In genomic region chr16:57809843-57810196, GRCh38 we compare ENCODE assay signal across 8 cellular contexts. TPM values are rescaled to one million over a fixed set of nuclear protein-coding genes. Genes with fewer than 3 reads are reported as not detected.
DNase-seq lines count a peak whose midpoint lies in the region; ATAC-seq lines count a peak whose summit lies in the region.

No MANE protein-coding gene starts in this region.

- intact Hi-C loops in activated T-helper 1 cell treated with anti-CD3 and anti-CD28 coated beads, Interleukin-12 subunit alpha, Interleukin-12 subunit beta, Interleukin-2, Interleukin-4 antibody, amounts not matched to agents 30 ng/mL and 10 ng/mL and 1 ng/mL, durations not matched to agents 14 hours and 24 hours and 36 hours (cut with micrococcal nuclease), result loop anchor here (1.0 to 5.0 kb wide), 6 partner anchors 8 to 317 kb away; partner anchors contain the start of genes CCDC102A, CFAP20, KATNB1 and KIFC3

- H3K4me3 Mint-ChIP-seq in activated T-helper 1 cell treated with anti-CD3 and anti-CD28 coated beads, Interleukin-12 subunit alpha, Interleukin-12 subunit beta, Interleukin-2, Interleukin-4 antibody, amounts not matched to agents 30 ng/mL and 10 ng/mL and 1 ng/mL, durations not matched to agents 14 hours and 24 hours and 36 hours, result peak overlapping the region; percentile 61
- H3K4me3 Mint-ChIP-seq in naive thymus-derived CD8-positive, alpha-beta T cell, result peak overlapping the region in 2 of 10 donors; percentile 34 to 45

- peaks cover 4% of the 10 kb centered on the region for H3K36me3 Mint-ChIP-seq in activated T-helper 1 cell treated with anti-CD3 and anti-CD28 coated beads, Interleukin-12 subunit alpha, Interleukin-12 subunit beta, Interleukin-2, Interleukin-4 antibody, amounts not matched to agents 30 ng/mL and 10 ng/mL and 1 ng/mL, durations not matched to agents 14 hours and 24 hours and 36 hours (ENCODE audit: low read depth)
- H3K36me3 Mint-ChIP-seq in naive thymus-derived CD8-positive, alpha-beta T cell, result no peaks in the 10 kb centered on the region

- no peaks in the 10 kb centered on the region for H3K9me3 Mint-ChIP-seq in activated T-helper 1 cell treated with anti-CD3 and anti-CD28 coated beads, Interleukin-12 subunit alpha, Interleukin-12 subunit beta, Interleukin-2, Interleukin-4 antibody, amounts not matched to agents 30 ng/mL and 10 ng/mL and 1 ng/mL, durations not matched to agents 14 hours and 24 hours and 36 hours
- H3K9me3 Mint-ChIP-seq in naive thymus-derived CD8-positive, alpha-beta T cell, result no peaks in the 10 kb centered on the region

- peaks cover 24% of the 10 kb centered on the region for H3K27me3 Mint-ChIP-seq in activated T-helper 1 cell treated with anti-CD3 and anti-CD28 coated beads, Interleukin-12 subunit alpha, Interleukin-12 subunit beta, Interleukin-2, Interleukin-4 antibody, amounts not matched to agents 30 ng/mL and 10 ng/mL and 1 ng/mL, durations not matched to agents 14 hours and 24 hours and 36 hours (ENCODE audit: insufficient read depth)
- H3K27me3 Mint-ChIP-seq in naive thymus-derived CD8-positive, alpha-beta T cell, result peaks cover 14 to 60% (median 20%) of the 10 kb centered on the region in 5 donors

- peak; percentile 74 for DNase-seq in DMS53 treated with DMSO at 0.1 percent for 48 hours (lab: John Stamatoyannopoulos, UW; ENCODE audit: unreplicated experiment)
- no peak for DNase-seq in activated T-helper 1 cell treated with anti-CD3 and anti-CD28 coated beads, Interleukin-12 subunit alpha, Interleukin-12 subunit beta, Interleukin-2, Interleukin-4 antibody, amounts not matched to agents 30 ng/mL and 10 ng/mL and 1 ng/mL, durations not matched to agents 14 hours and 24 hours and 36 hours (ENCODE audit: low spot score)
- no peak for DNase-seq in naive thymus-derived CD8-positive, alpha-beta T cell
- DNase-seq in NCI-H524 (lab: John Stamatoyannopoulos, UW), result no peak
- DNase-seq in NCI-H2171 (lab: John Stamatoyannopoulos, UW), result no peak
- no peak for DNase-seq in activated gamma-delta T cell (lab: John Stamatoyannopoulos, UW)

- ATAC-seq in HG02852 (IDR thresholded peaks at IDR 0.05; ENCODE audit: unreplicated experiment) (peak; percentile 10), HG02571 (IDR thresholded peaks at IDR 0.05; ENCODE audit: unreplicated experiment) (no peak)
- no peak for ATAC-seq in naive thymus-derived CD8-positive, alpha-beta T cell

- H3K4me1 Mint-ChIP-seq in activated T-helper 1 cell treated with anti-CD3 and anti-CD28 coated beads, Interleukin-12 subunit alpha, Interleukin-12 subunit beta, Interleukin-2, Interleukin-4 antibody, amounts not matched to agents 30 ng/mL and 10 ng/mL and 1 ng/mL, durations not matched to agents 14 hours and 24 hours and 36 hours (ENCODE audit: low read depth), result peaks cover 36% of the 10 kb centered on the region
- peaks cover 7 to 32% (median 19%) of the 10 kb centered on the region in 4 donors for H3K4me1 Mint-ChIP-seq in naive thymus-derived CD8-positive, alpha-beta T cell

- POLR2A ChIA-PET in naive thymus-derived CD8-positive, alpha-beta T cell (lab: Charles Lee), result interaction anchor here (0.7 kb wide), 1 partner anchor 319 kb away, joined by 3 read pairs; the partner anchor contains the start of gene CFAP20

- H3K27ac Mint-ChIP-seq in activated T-helper 1 cell treated with anti-CD3 and anti-CD28 coated beads, Interleukin-12 subunit alpha, Interleukin-12 subunit beta, Interleukin-2, Interleukin-4 antibody, amounts not matched to agents 30 ng/mL and 10 ng/mL and 1 ng/mL, durations not matched to agents 14 hours and 24 hours and 36 hours, result peak overlapping the region; percentile 83
- peak overlapping the region in 7 of 10 donors; percentile 9 to 86 (median 66) for H3K27ac Mint-ChIP-seq in naive thymus-derived CD8-positive, alpha-beta T cell

RNA-seq across cellular contexts. Expression of gene KIFC3, which starts 7.5 kb away (rescaled TPM):
- 0.93 and 0.96 TPM in 2 replicates for total RNA-seq in activated T-helper 1 cell treated with anti-CD3 and anti-CD28 coated beads, Interleukin-12 subunit alpha, Interleukin-12 subunit beta, Interleukin-2, Interleukin-4 antibody, amounts not matched to agents 30 ng/mL and 10 ng/mL and 1 ng/mL, durations not matched to agents 14 hours and 24 hours and 36 hours
- under 1 TPM; 0.36 to 0.44 TPM for total RNA-seq in naive thymus-derived CD8-positive, alpha-beta T cell
- under 1 TPM in 1 of 3 donors, not detected in 2; 0.23 TPM for polyA plus RNA-seq in naive thymus-derived CD8-positive, alpha-beta T cell
